ENCODE assay signal across 27 cellular contexts in genomic region chr16:35411156-35411555, GRCh38.
"Had no signal": no experiment of that assay in that cellular context is flagged by ENCODE, and none has a peak within 500 bp of the region (broad histone marks: within the 10 kb centered on the region; RNA-seq: fewer than 3 reads in every experiment).

No MANE protein-coding gene starts in this region.

- DNase-seq: stimulated activated CD4-positive, alpha-beta T cell treated with anti-CD3 and anti-CD28 coated beads, Interleukin-2, amount 100 ng/mL, for 48 hours; stimulated activated CD4-positive, alpha-beta T cell treated with anti-CD3 and anti-CD28 coated beads, Interleukin-4, amount 100 ng/mL, for 1 hour; stimulated activated CD4-positive, alpha-beta T cell treated with anti-CD3 and anti-CD28 coated beads, Interleukin-4, amount 100 ng/mL, for 24 hours; stimulated activated CD4-positive, alpha-beta T cell treated with anti-CD3 and anti-CD28 coated beads, Interleukin-4, amount 100 ng/mL, for 4 hours; stimulated activated CD8-positive, alpha-beta memory T cell treated with anti-CD3 and anti-CD28 coated beads, Interleukin-4, amount 100 ng/mL, for 48 hours; stimulated activated naive B cell treated with anti-CD40 and anti-IgM and Interleukin-4, amounts not matched to agents 10 μg/mL and 1 μg/mL and 100 μg/mL, for 72 hours; stimulated activated naive CD4-positive, alpha-beta T cell; stimulated activated naive CD4-positive, alpha-beta T cell treated with Interleukin-2 at 50 U/mL for 16 hours; stimulated activated naive CD8-positive, alpha-beta T cell treated with anti-CD3 and anti-CD28 coated beads, Interleukin-15, amount 100 ng/mL, for 72 hours; stimulated activated naive CD8-positive, alpha-beta T cell treated with anti-CD3 and anti-CD28 coated beads, Interleukin-15, Interleukin-2, amounts not matched to agents 100 U/mL and 50 U/mL, for 24 hours; stomach; substantia nigra; testis; thyroid gland; tibial artery; transverse colon; trophoblast cell; upper lobe of left lung; upper lobe of right lung; uterus had no signal

- H3K27ac ChIP-seq: stomach, suprapubic skin, testis, thoracic aorta, thyroid gland, tibial artery, tibial nerve, transverse colon, upper lobe of left lung, upper lobe of right lung, uterus, vagina had no signal

- ATAC-seq: stimulated activated effector memory CD8-positive, alpha-beta T cell treated with anti-CD3 and anti-CD28 coated beads, Interleukin-12 subunit alpha, Interleukin-12 subunit beta, amount 100 ng/mL, for 72 hours; stimulated activated memory B cell treated with anti-CD40 and anti-IgM and Interleukin-4, amounts not matched to agents 10 μg/mL and 1 μg/mL and 100 μg/mL, for 72 hours; stimulated activated naive B cell treated with anti-CD40 and anti-IgM and Interleukin-4, amounts not matched to agents 10 μg/mL and 1 μg/mL and 100 μg/mL, for 72 hours; stimulated activated naive CD8-positive, alpha-beta T cell treated with anti-CD3 and anti-CD28 coated beads, Interleukin-15, amount 100 ng/mL, for 72 hours; stimulated activated naive CD8-positive, alpha-beta T cell treated with anti-CD3 and anti-CD28 coated beads, Interleukin-15, Interleukin-2, amounts not matched to agents 100 U/mL and 50 U/mL, for 24 hours; upper lobe of right lung had no signal

- FAIRE-seq: urothelium cell line had no signal

- H3K4me3 ChIP-seq: stomach, suprapubic skin, testis, thoracic aorta, thyroid gland, tibial artery, tibial nerve, transverse colon, upper lobe of left lung, upper lobe of right lung, uterus, vagina had no signal

- H3K4me1 ChIP-seq: stomach, suprapubic skin, testis, thyroid gland, tibial artery, tibial nerve, transverse colon, upper lobe of left lung, upper lobe of right lung, uterus, vagina had no signal

- H3K9me3 ChIP-seq: suprapubic skin, testis, thoracic aorta, thyroid gland, upper lobe of right lung, uterus, vagina had no signal

- H3K27me3 ChIP-seq: stomach, suprapubic skin, testis, thyroid gland, tibial artery, tibial nerve, transverse colon, upper lobe of left lung, upper lobe of right lung, uterus, vagina had no signal

- H3K36me3 ChIP-seq: stomach, suprapubic skin, thoracic aorta, thyroid gland, tibial artery, tibial nerve, transverse colon, upper lobe of left lung, upper lobe of right lung, uterus, vagina had no signal
